17 cellular contexts compared by ENCODE assay signal in genomic region chr1:115068780-115069179, GRCh38. TPM values are rescaled to one million over a fixed set of nuclear protein-coding genes. Genes with fewer than 3 reads are reported as not detected.
DNase-seq lines count a peak whose midpoint lies in the region; ATAC-seq and TF ChIP-seq lines count a peak whose summit lies in the region.
"Had no signal": no experiment of that assay in that cellular context is flagged by ENCODE, and none has a peak within 500 bp of the region (broad histone marks: within the 10 kb centered on the region; RNA-seq: fewer than 3 reads in every experiment).

No MANE protein-coding gene starts in this region.

- H3K36me3 Mint-ChIP-seq in Calu3 (ENCODE audit: insufficient read depth, unreplicated experiment) = no peaks in the 10 kb centered on the region
- H3K36me3 Mint-ChIP-seq in glutamatergic neuron (ENCODE audit: unreplicated experiment) = no peaks in the 10 kb centered on the region
- H3K36me3 Mint-ChIP-seq: stimulated activated memory B cell treated with anti-CD40 and anti-IgM and Interleukin-4, amounts not matched to agents 10 μg/mL and 1 μg/mL and 100 μg/mL, for 72 hours had no signal

- peak; percentile 39 for ATAC-seq in esophagus mucosa
- ATAC-seq in HG03460 (IDR thresholded peaks at IDR 0.05; ENCODE audit: unreplicated experiment) = no peak
- ATAC-seq: activated T-cell treated with anti-CD3 and anti-CD28 coated beads, Interleukin-2, amount 50 U/mL, for 4 hours; stimulated activated memory B cell treated with anti-CD40 and anti-IgM and Interleukin-4, amounts not matched to agents 10 μg/mL and 1 μg/mL and 100 μg/mL, for 72 hours had no signal

- no peak overlapping the region for H3K27ac Mint-ChIP-seq in Calu3 (ENCODE audit: unreplicated experiment)
- H3K27ac Mint-ChIP-seq in glutamatergic neuron (ENCODE audit: unreplicated experiment) = no peak overlapping the region
- H3K27ac Mint-ChIP-seq: activated CD4-positive, alpha-beta T cell treated with anti-CD3 and anti-CD28 coated beads, Interleukin-2, amount 10 ng/mL, durations not matched to agents 7 days and 5 days; stimulated activated memory B cell treated with anti-CD40 and anti-IgM and Interleukin-4, amounts not matched to agents 10 μg/mL and 1 μg/mL and 100 μg/mL, for 72 hours had no signal

- DNase-seq in Calu3 = peak; percentile 20
- peak; percentile 11 for DNase-seq in NCI-H2029 treated with DMSO at 0.1 percent for 48 hours (lab: John Stamatoyannopoulos, UW)
- DNase-seq in glutamatergic neuron = no peak
- DNase-seq in activated effector memory CD4-positive, alpha-beta T cell treated with anti-CD3 and anti-CD28 coated beads, Interleukin-2, amount 50 U/mL, for 16 hours = no peak
- no peak for DNase-seq in stimulated activated naive CD4-positive, alpha-beta T cell (lab: John Stamatoyannopoulos, UW)
- DNase-seq: activated CD4-positive, alpha-beta T cell treated with anti-CD3 and anti-CD28 coated beads, Interleukin-2, amount 10 ng/mL, durations not matched to agents 7 days and 5 days; activated T-cell treated with anti-CD3 and anti-CD28 coated beads, Interleukin-2, amount 50 U/mL, for 4 hours; heart left ventricle; NCI-H524; ovary had no signal

- no TSS peak for BruUV-seq in Calu3 (replicated peaks; lab: Mats Ljungman, UMichigan)

- H3K36me3 ChIP-seq in rectal smooth muscle tissue (ENCODE audit: control insufficient read depth, insufficient read depth, low read length) = no peaks in the 10 kb centered on the region
- H3K36me3 ChIP-seq: heart left ventricle, ovary had no signal

- H3K4me1 Mint-ChIP-seq in Calu3 (ENCODE audit: low read depth, unreplicated experiment) = peaks cover 29% of the 10 kb centered on the region
- peaks cover 14% of the 10 kb centered on the region for H3K4me1 Mint-ChIP-seq in glutamatergic neuron (ENCODE audit: low read depth, unreplicated experiment)

- TF ChIP-seq CTCF in Calu3 (IDR thresholded peaks at IDR 0.05; ENCODE audit: unreplicated experiment) (no peak), glutamatergic neuron (IDR thresholded peaks at IDR 0.05; ENCODE audit: partially characterized antibody, unreplicated experiment) (no peak)

- intact Hi-C loops in Calu3 (cut with micrococcal nuclease; ENCODE audit: unreplicated experiment) = no loop called here

- no peaks in the 10 kb centered on the region for H3K27me3 ChIP-seq in rectal smooth muscle tissue (ENCODE audit: control insufficient read depth, insufficient read depth, low read length)
- H3K27me3 ChIP-seq: heart left ventricle, ovary had no signal

- peaks cover 41% of the 10 kb centered on the region for H3K4me1 ChIP-seq in rectal smooth muscle tissue (ENCODE audit: control insufficient read depth, insufficient read depth, low read length)

- no peak overlapping the region for H3K4me3 ChIP-seq in rectal smooth muscle tissue (ENCODE audit: low read length)
- H3K4me3 ChIP-seq: heart left ventricle, ovary had no signal

- no peak overlapping the region for H3K4me3 Mint-ChIP-seq in Calu3 (ENCODE audit: low read depth, unreplicated experiment)
- H3K4me3 Mint-ChIP-seq in glutamatergic neuron (ENCODE audit: unreplicated experiment) = no peak overlapping the region
- H3K4me3 Mint-ChIP-seq: activated CD4-positive, alpha-beta T cell treated with anti-CD3 and anti-CD28 coated beads, Interleukin-2, amount 10 ng/mL, durations not matched to agents 7 days and 5 days; activated T-cell treated with anti-CD3 and anti-CD28 coated beads, Interleukin-2, amount 50 U/mL, for 4 hours; stimulated activated memory B cell treated with anti-CD40 and anti-IgM and Interleukin-4, amounts not matched to agents 10 μg/mL and 1 μg/mL and 100 μg/mL, for 72 hours had no signal

- H3K27ac ChIP-seq in rectal smooth muscle tissue (ENCODE audit: low read depth, low read length) = peak overlapping the region; percentile 82
- H3K27ac ChIP-seq: KMS-11, ovary had no signal

- peaks cover 3% of the 10 kb centered on the region for H3K9me3 Mint-ChIP-seq in Calu3 (ENCODE audit: low read depth, unreplicated experiment)
- H3K9me3 Mint-ChIP-seq in glutamatergic neuron (ENCODE audit: unreplicated experiment) = no peaks in the 10 kb centered on the region
- H3K9me3 Mint-ChIP-seq: activated T-cell treated with anti-CD3 and anti-CD28 coated beads, Interleukin-2, amount 50 U/mL, for 4 hours; stimulated activated memory B cell treated with anti-CD40 and anti-IgM and Interleukin-4, amounts not matched to agents 10 μg/mL and 1 μg/mL and 100 μg/mL, for 72 hours had no signal

- no peaks in the 10 kb centered on the region for H3K27me3 Mint-ChIP-seq in Calu3 (ENCODE audit: unreplicated experiment)
- H3K27me3 Mint-ChIP-seq in glutamatergic neuron (ENCODE audit: unreplicated experiment) = no peaks in the 10 kb centered on the region
- H3K27me3 Mint-ChIP-seq: activated CD4-positive, alpha-beta T cell treated with anti-CD3 and anti-CD28 coated beads, Interleukin-2, amount 10 ng/mL, durations not matched to agents 7 days and 5 days; stimulated activated memory B cell treated with anti-CD40 and anti-IgM and Interleukin-4, amounts not matched to agents 10 μg/mL and 1 μg/mL and 100 μg/mL, for 72 hours had no signal

- H3K9ac ChIP-seq in rectal smooth muscle tissue (ENCODE audit: low read length) = no peak overlapping the region
- H3K9ac ChIP-seq: KMS-11 had no signal

- CTCF ChIA-PET in Calu3 (lab: Charles Lee) = no interaction called here

RNA-seq across cellular contexts. Expression of gene TSPAN2, which starts 20.5 kb away (rescaled TPM):
- total RNA-seq in Calu3 (2022) = 6.0 and 7.7 TPM in 2 replicates
- 0.68 TPM for total RNA-seq in esophagus mucosa
- 11.2 TPM for total RNA-seq in glutamatergic neuron (ENCODE audit: unreplicated experiment)

RNA-seq across cellular contexts. Expression of gene TSHB, which starts 39.2 kb away (rescaled TPM):
- total RNA-seq in Calu3 (2022) (not detected in 2 replicates), esophagus mucosa (not detected), glutamatergic neuron (ENCODE audit: unreplicated experiment) (not detected)
- total RNA-seq: activated CD4-positive, alpha-beta T cell treated with anti-CD3 and anti-CD28 coated beads, Interleukin-2, amount 10 ng/mL, durations not matched to agents 7 days and 5 days; activated T-cell treated with anti-CD3 and anti-CD28 coated beads, Interleukin-2, amount 50 U/mL, for 4 hours; endothelial cell of umbilical vein; heart left ventricle; mononuclear cell; ovary had no signal

Comparison
In these comparisons a context has a peak if more than half of its experiments do, and no peak if none do; other contexts are left out.
1. DNase-seq: peak in Calu3 (single experiment) and NCI-H2029 treated with DMSO at 0.1 percent for 48 hours (single experiment); none in glutamatergic neuron (single experiment), activated effector memory CD4-positive, alpha-beta T cell treated with anti-CD3 and anti-CD28 coated beads, Interleukin-2, amount 50 U/mL, for 16 hours (single experiment) and stimulated activated naive CD4-positive, alpha-beta T cell (0 of 6).